Comparison of ENCODE assay signal across 15 cellular contexts in genomic region chr10:78301481-78301880, GRCh38.
DNase-seq lines count a peak whose midpoint lies in the region; ATAC-seq and TF ChIP-seq lines count a peak whose summit lies in the region.
"Had no signal": no experiment of that assay in that cellular context is flagged by ENCODE, and none has a peak within 500 bp of the region (broad histone marks: within the 10 kb centered on the region; RNA-seq: fewer than 3 reads in every experiment).

No MANE protein-coding gene starts in this region.

- no peak for TF ChIP-seq POLR2A in breast epithelium (IDR thresholded peaks at IDR 0.05)

- no peak for TF ChIP-seq CTCF in breast epithelium (IDR thresholded peaks at IDR 0.05)

- POLR2A ChIA-PET in activated naive CD8-positive, alpha-beta T cell treated with anti-CD3 and anti-CD28 coated beads, Interleukin-2, amount 10 ng/mL, durations not matched to agents 7 days and 5 days (lab: Charles Lee) = interaction anchor here (1.3 kb wide), 1 partner anchor 255 kb away, joined by 12 read pairs; no protein-coding TSS in a partner anchor

- H3K23ac ChIP-seq in neuronal stem cell (ENCODE audit: low read depth, low read length, poor library complexity) = no peak overlapping the region

- no peak overlapping the region for H3K14ac ChIP-seq in neuronal stem cell (ENCODE audit: low read length)

- no peaks in the 10 kb centered on the region for H3K36me3 ChIP-seq in neuronal stem cell (replicated peaks in 1 of 2; ENCODE audit: control insufficient read depth in 2 of 2, insufficient read depth in 2 of 2, low read length in 2 of 2)
- no peaks in the 10 kb centered on the region for H3K36me3 ChIP-seq in breast epithelium
- no peaks in the 10 kb centered on the region; the same call in 1 of the 2 replicates for H3K36me3 ChIP-seq in SJCRH30
- H3K36me3 ChIP-seq: colonic mucosa, Peyer's patch had no signal

- peaks cover 2% of the 10 kb centered on the region for H3K9me3 Mint-ChIP-seq in activated naive CD8-positive, alpha-beta T cell treated with anti-CD3 and anti-CD28 coated beads, Interleukin-2, amount 10 ng/mL, durations not matched to agents 7 days and 5 days
- H3K9me3 Mint-ChIP-seq in activated naive CD8-positive, alpha-beta T cell treated with anti-CD3 and anti-CD28 coated beads for 36 hours = no peaks in the 10 kb centered on the region
- H3K9me3 Mint-ChIP-seq in central memory CD8-positive, alpha-beta T cell = no peaks in the 10 kb centered on the region
- H3K9me3 Mint-ChIP-seq: activated CD4-positive, alpha-beta T cell treated with anti-CD3 and anti-CD28 coated beads, Interleukin-2, amount 10 ng/mL, durations not matched to agents 24 days and 14 days had no signal

- peak overlapping the region; percentile 72 for H2AK5ac ChIP-seq in neuronal stem cell (ENCODE audit: low read depth, low read length)

- no CpG with 5 or more reads among the region's 10 CpGs for WGBS in neuronal stem cell (ENCODE audit: extremely low coverage in 2 of 2, insufficient read length in 2 of 2, insufficient replicate concordance in 1 of 2), 2 donors

- no peak overlapping the region for H4K91ac ChIP-seq in neuronal stem cell (ENCODE audit: low read depth, low read length, poor library complexity)

- H3K4me3 ChIP-seq in neuronal stem cell (ENCODE audit: low read length in 2 of 2) (no peak overlapping the region), breast epithelium (no peak overlapping the region), SJCRH30 (no peak overlapping the region)
- H3K4me3 ChIP-seq: colonic mucosa, Peyer's patch had no signal

- H3K4ac ChIP-seq in neuronal stem cell (ENCODE audit: low read length) = no peak overlapping the region

- intact Hi-C loops in breast epithelium (cut with DNase I; ENCODE audit: low total_unique reads) = no loop called here

- H3K27me3 ChIP-seq in neuronal stem cell (ENCODE audit: control insufficient read depth in 3 of 3, insufficient read depth in 3 of 3, low read depth in 1 of 3, low read length in 3 of 3) (no peaks in the 10 kb centered on the region), breast epithelium (no peaks in the 10 kb centered on the region), SJCRH30 (no peaks in the 10 kb centered on the region)
- H3K27me3 ChIP-seq: colonic mucosa, Peyer's patch had no signal

- peaks cover 14% of the 10 kb centered on the region for H3K27me3 Mint-ChIP-seq in activated naive CD8-positive, alpha-beta T cell treated with anti-CD3 and anti-CD28 coated beads, Interleukin-2, amount 10 ng/mL, durations not matched to agents 7 days and 5 days
- H3K27me3 Mint-ChIP-seq in activated naive CD8-positive, alpha-beta T cell treated with anti-CD3 and anti-CD28 coated beads for 36 hours = peaks cover 3% of the 10 kb centered on the region
- no peaks in the 10 kb centered on the region for H3K27me3 Mint-ChIP-seq in central memory CD8-positive, alpha-beta T cell
- H3K27me3 Mint-ChIP-seq: naive thymus-derived CD8-positive, alpha-beta T cell had no signal

- no peak overlapping the region for H3K9ac ChIP-seq in neuronal stem cell (ENCODE audit: low read depth, low read length, poor library complexity)

- H2BK5ac ChIP-seq in neuronal stem cell (ENCODE audit: low read length) = no peak overlapping the region

- H2BK120ac ChIP-seq in neuronal stem cell (ENCODE audit: low read depth, low read length) = no peak overlapping the region

- H3K4me2 ChIP-seq in neuronal stem cell (ENCODE audit: insufficient read depth, low read length, poor library complexity, severe bottlenecking) = no peak overlapping the region

- peak overlapping the region; percentile 0 for H3K18ac ChIP-seq in neuronal stem cell (ENCODE audit: low read length)

- no peak for DNase-seq in activated naive CD8-positive, alpha-beta T cell treated with anti-CD3 and anti-CD28 coated beads, Interleukin-2, amount 10 ng/mL, durations not matched to agents 7 days and 5 days
- no peak for DNase-seq in activated naive CD8-positive, alpha-beta T cell treated with anti-CD3 and anti-CD28 coated beads for 36 hours
- no peak for DNase-seq in central memory CD8-positive, alpha-beta T cell (ENCODE audit: low spot score in 2 of 2)
- no peak for DNase-seq in neuronal stem cell (ENCODE audit: low spot score)
- DNase-seq in ureter (ENCODE audit: low spot score) = peak; percentile 40
- no peak for DNase-seq in breast epithelium (ENCODE audit: low spot score in 2 of 2)
- DNase-seq in SJCRH30 = no peak
- DNase-seq: activated CD4-positive, alpha-beta T cell treated with anti-CD3 and anti-CD28 coated beads, Interleukin-2, amount 10 ng/mL, durations not matched to agents 24 days and 14 days; activated naive CD4-positive, alpha-beta T cell; NCI-H187 treated with DMSO at 0.1 percent for 48 hours; NCI-H2227 treated with DMSO at 0.1 percent for 48 hours; Peyer's patch had no signal

- no peak overlapping the region for H3K27ac ChIP-seq in neuronal stem cell (replicated peaks; ENCODE audit: low read length)
- H3K27ac ChIP-seq in breast epithelium = peak overlapping the region in 1 of 2 donors; percentile 28
- H3K27ac ChIP-seq in SJCRH30 = no peak overlapping the region
- H3K27ac ChIP-seq: colonic mucosa had no signal

- H4K8ac ChIP-seq in neuronal stem cell (ENCODE audit: low read depth, low read length) = no peak overlapping the region

- peaks cover 2% of the 10 kb centered on the region for H3K36me3 Mint-ChIP-seq in activated naive CD8-positive, alpha-beta T cell treated with anti-CD3 and anti-CD28 coated beads, Interleukin-2, amount 10 ng/mL, durations not matched to agents 7 days and 5 days
- H3K36me3 Mint-ChIP-seq in activated naive CD8-positive, alpha-beta T cell treated with anti-CD3 and anti-CD28 coated beads for 36 hours = no peaks in the 10 kb centered on the region
- peaks cover 4% of the 10 kb centered on the region for H3K36me3 Mint-ChIP-seq in central memory CD8-positive, alpha-beta T cell (ENCODE audit: insufficient read depth)
- H3K36me3 Mint-ChIP-seq: naive thymus-derived CD8-positive, alpha-beta T cell had no signal

- no peak overlapping the region for H3K4me3 Mint-ChIP-seq in activated naive CD8-positive, alpha-beta T cell treated with anti-CD3 and anti-CD28 coated beads, Interleukin-2, amount 10 ng/mL, durations not matched to agents 7 days and 5 days
- H3K4me3 Mint-ChIP-seq in activated naive CD8-positive, alpha-beta T cell treated with anti-CD3 and anti-CD28 coated beads for 36 hours = no peak overlapping the region
- H3K4me3 Mint-ChIP-seq in central memory CD8-positive, alpha-beta T cell = peak overlapping the region; percentile 9

- H2BK12ac ChIP-seq in neuronal stem cell (ENCODE audit: low read length) = no peak overlapping the region

- ATAC-seq in activated naive CD8-positive, alpha-beta T cell treated with anti-CD3 and anti-CD28 coated beads, Interleukin-2, amount 10 ng/mL, durations not matched to agents 7 days and 5 days (ENCODE audit: low read depth) = no peak
- no peak for ATAC-seq in central memory CD8-positive, alpha-beta T cell (replicated peaks; ENCODE audit: extremely low read depth, poor library complexity, severe bottlenecking)
- no peak for ATAC-seq in HG02884 (IDR thresholded peaks at IDR 0.05; ENCODE audit: unreplicated experiment)
- ATAC-seq: naive thymus-derived CD8-positive, alpha-beta T cell had no signal

- peak overlapping the region; percentile 11 for H3K27ac Mint-ChIP-seq in activated naive CD8-positive, alpha-beta T cell treated with anti-CD3 and anti-CD28 coated beads, Interleukin-2, amount 10 ng/mL, durations not matched to agents 7 days and 5 days
- H3K27ac Mint-ChIP-seq in activated naive CD8-positive, alpha-beta T cell treated with anti-CD3 and anti-CD28 coated beads for 36 hours = no peak overlapping the region
- H3K27ac Mint-ChIP-seq in central memory CD8-positive, alpha-beta T cell (ENCODE audit: low read depth) = no peak overlapping the region

- H3K4me1 Mint-ChIP-seq in activated naive CD8-positive, alpha-beta T cell treated with anti-CD3 and anti-CD28 coated beads, Interleukin-2, amount 10 ng/mL, durations not matched to agents 7 days and 5 days = peaks cover 13% of the 10 kb centered on the region
- peaks cover 19% of the 10 kb centered on the region for H3K4me1 Mint-ChIP-seq in activated naive CD8-positive, alpha-beta T cell treated with anti-CD3 and anti-CD28 coated beads for 36 hours
- peaks cover 10% of the 10 kb centered on the region for H3K4me1 Mint-ChIP-seq in central memory CD8-positive, alpha-beta T cell

- no peak overlapping the region for H2BK15ac ChIP-seq in neuronal stem cell (ENCODE audit: low read length)

- no peaks in the 10 kb centered on the region for H3K9me3 ChIP-seq in neuronal stem cell (replicated peaks in 1 of 2; ENCODE audit: control insufficient read depth in 2 of 2, insufficient read depth in 1 of 2, low read depth in 1 of 2, low read length in 2 of 2)
- H3K9me3 ChIP-seq in breast epithelium = no peaks in the 10 kb centered on the region
- no peaks in the 10 kb centered on the region for H3K9me3 ChIP-seq in SJCRH30 (replicated peaks)
- H3K9me3 ChIP-seq: colonic mucosa, Peyer's patch had no signal

- H2AFZ ChIP-seq in neuronal stem cell (ENCODE audit: low read length) = no peak overlapping the region

- H3K4me1 ChIP-seq in neuronal stem cell (ENCODE audit: control insufficient read depth in 2 of 2, insufficient read depth in 1 of 2, low read depth in 1 of 2, low read length in 2 of 2) (peaks cover 9 to 10% of the 10 kb centered on the region in 2 donors), breast epithelium (no peaks in the 10 kb centered on the region), SJCRH30 (no peaks in the 10 kb centered on the region)
- H3K4me1 ChIP-seq: colonic mucosa had no signal

- no peaks in the 10 kb centered on the region for H3K79me1 ChIP-seq in neuronal stem cell (ENCODE audit: low read depth, low read length)
